In genomic region chr11:120215634-120216033, GRCh38 we compare ENCODE assay signal across 1 cellular context.
TF ChIP-seq lines count a peak whose summit lies in the region.

No MANE protein-coding gene starts in this region.

TF ChIP-seq in SK-N-SH, 30 proteins besides CTCF, POLR2A, EP300 and RAD21 (continued from another document):
- TF ChIP-seq IRF3 (IDR thresholded peaks at IDR 0.05; ENCODE audit: low read depth, low read length) (no peak), TCF12 (IDR thresholded peaks at IDR 0.05) (peak; percentile 22; the same call in 1 of the 2 replicates), RCOR1 (IDR thresholded peaks at IDR 0.05; ENCODE audit: low read length) (no peak)
TF ChIP-seq in SK-N-SH: peak in this region for 3.
